Comparison of ENCODE assay signal across 24 cellular contexts in genomic region chr22:29390270-29390669, GRCh38.
"Had no signal": no experiment of that assay in that cellular context is flagged by ENCODE, and none has a peak within 500 bp of the region (broad histone marks: within the 10 kb centered on the region; RNA-seq: fewer than 3 reads in every experiment).

No MANE protein-coding gene starts in this region.

- H3K36me3 ChIP-seq: thoracic aorta, thyroid gland, tibial artery, transverse colon, upper lobe of right lung, uterus, vagina had no signal

- H3K27ac ChIP-seq: stomach, suprapubic skin, testis, thoracic aorta, thyroid gland, tibial artery, tibial nerve, transverse colon, upper lobe of left lung, upper lobe of right lung, uterus, vagina had no signal

- H3K4me3 ChIP-seq: stomach, suprapubic skin, testis, thoracic aorta, thyroid gland, tibial artery, tibial nerve, transverse colon, upper lobe of left lung, upper lobe of right lung, uterus, vagina had no signal

- DNase-seq: stimulated activated CD4-positive, alpha-beta T cell treated with anti-CD3 and anti-CD28 coated beads, Interleukin-2, amount 100 ng/mL, for 48 hours; stimulated activated CD4-positive, alpha-beta T cell treated with anti-CD3 and anti-CD28 coated beads, Interleukin-4, amount 100 ng/mL, for 1 hour; stimulated activated CD4-positive, alpha-beta T cell treated with anti-CD3 and anti-CD28 coated beads, Interleukin-4, amount 100 ng/mL, for 24 hours; stimulated activated CD4-positive, alpha-beta T cell treated with anti-CD3 and anti-CD28 coated beads, Interleukin-4, amount 100 ng/mL, for 4 hours; stimulated activated CD8-positive, alpha-beta memory T cell treated with anti-CD3 and anti-CD28 coated beads, Interleukin-4, amount 100 ng/mL, for 48 hours; stimulated activated naive B cell treated with anti-CD40 and anti-IgM and Interleukin-4, amounts not matched to agents 10 μg/mL and 1 μg/mL and 100 μg/mL, for 72 hours; stimulated activated naive CD4-positive, alpha-beta T cell; stimulated activated naive CD4-positive, alpha-beta T cell treated with Interleukin-2 at 50 U/mL for 16 hours; stimulated activated naive CD8-positive, alpha-beta T cell treated with anti-CD3 and anti-CD28 coated beads, Interleukin-15, amount 100 ng/mL, for 72 hours; stimulated activated naive CD8-positive, alpha-beta T cell treated with anti-CD3 and anti-CD28 coated beads, Interleukin-15, Interleukin-2, amounts not matched to agents 100 U/mL and 50 U/mL, for 24 hours; stomach; substantia nigra; testis; thyroid gland; tibial artery; transverse colon; trophoblast cell; upper lobe of left lung; upper lobe of right lung; uterus had no signal

- H3K9me3 ChIP-seq: stomach, suprapubic skin, testis, thoracic aorta, thyroid gland, tibial artery, tibial nerve, transverse colon, upper lobe of left lung, upper lobe of right lung, uterus, vagina had no signal
